ENCODE assay signal across 1 cellular context in the genomic region with DNA sequence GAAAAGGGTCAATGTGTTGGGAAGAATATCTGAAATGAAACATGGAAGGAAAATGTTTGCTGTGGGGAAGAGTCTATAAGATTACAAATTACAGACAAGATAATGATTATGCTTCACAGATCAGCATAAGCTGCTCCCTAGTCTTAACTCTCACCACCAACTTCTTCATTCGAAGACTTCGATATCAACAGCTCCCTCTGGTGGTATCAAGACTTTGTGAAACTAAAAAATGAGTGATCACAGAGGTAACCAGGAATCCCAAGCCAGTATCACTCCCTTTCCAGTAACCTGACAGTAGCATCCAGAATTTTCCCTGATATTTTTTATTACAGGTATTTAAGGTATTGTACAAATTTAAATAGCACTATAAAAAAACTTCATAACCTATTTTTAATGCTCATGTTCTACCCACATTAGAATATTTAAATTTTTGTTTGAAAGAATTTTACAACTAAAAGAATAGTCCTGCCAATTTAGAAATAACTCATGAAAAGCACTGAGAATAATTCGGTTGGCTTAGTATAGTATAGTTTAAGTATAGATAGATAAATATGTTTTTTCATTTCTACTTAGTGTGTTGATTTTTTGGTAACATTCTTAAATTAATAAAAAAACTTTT.
TF ChIP-seq lines count a peak whose summit lies in the region.

No MANE protein-coding gene starts in this region.

TF ChIP-seq in GM23338, 12 proteins besides CTCF, POLR2A, EP300 and RAD21 (continued from another document):
- TF ChIP-seq, protein P1, sequence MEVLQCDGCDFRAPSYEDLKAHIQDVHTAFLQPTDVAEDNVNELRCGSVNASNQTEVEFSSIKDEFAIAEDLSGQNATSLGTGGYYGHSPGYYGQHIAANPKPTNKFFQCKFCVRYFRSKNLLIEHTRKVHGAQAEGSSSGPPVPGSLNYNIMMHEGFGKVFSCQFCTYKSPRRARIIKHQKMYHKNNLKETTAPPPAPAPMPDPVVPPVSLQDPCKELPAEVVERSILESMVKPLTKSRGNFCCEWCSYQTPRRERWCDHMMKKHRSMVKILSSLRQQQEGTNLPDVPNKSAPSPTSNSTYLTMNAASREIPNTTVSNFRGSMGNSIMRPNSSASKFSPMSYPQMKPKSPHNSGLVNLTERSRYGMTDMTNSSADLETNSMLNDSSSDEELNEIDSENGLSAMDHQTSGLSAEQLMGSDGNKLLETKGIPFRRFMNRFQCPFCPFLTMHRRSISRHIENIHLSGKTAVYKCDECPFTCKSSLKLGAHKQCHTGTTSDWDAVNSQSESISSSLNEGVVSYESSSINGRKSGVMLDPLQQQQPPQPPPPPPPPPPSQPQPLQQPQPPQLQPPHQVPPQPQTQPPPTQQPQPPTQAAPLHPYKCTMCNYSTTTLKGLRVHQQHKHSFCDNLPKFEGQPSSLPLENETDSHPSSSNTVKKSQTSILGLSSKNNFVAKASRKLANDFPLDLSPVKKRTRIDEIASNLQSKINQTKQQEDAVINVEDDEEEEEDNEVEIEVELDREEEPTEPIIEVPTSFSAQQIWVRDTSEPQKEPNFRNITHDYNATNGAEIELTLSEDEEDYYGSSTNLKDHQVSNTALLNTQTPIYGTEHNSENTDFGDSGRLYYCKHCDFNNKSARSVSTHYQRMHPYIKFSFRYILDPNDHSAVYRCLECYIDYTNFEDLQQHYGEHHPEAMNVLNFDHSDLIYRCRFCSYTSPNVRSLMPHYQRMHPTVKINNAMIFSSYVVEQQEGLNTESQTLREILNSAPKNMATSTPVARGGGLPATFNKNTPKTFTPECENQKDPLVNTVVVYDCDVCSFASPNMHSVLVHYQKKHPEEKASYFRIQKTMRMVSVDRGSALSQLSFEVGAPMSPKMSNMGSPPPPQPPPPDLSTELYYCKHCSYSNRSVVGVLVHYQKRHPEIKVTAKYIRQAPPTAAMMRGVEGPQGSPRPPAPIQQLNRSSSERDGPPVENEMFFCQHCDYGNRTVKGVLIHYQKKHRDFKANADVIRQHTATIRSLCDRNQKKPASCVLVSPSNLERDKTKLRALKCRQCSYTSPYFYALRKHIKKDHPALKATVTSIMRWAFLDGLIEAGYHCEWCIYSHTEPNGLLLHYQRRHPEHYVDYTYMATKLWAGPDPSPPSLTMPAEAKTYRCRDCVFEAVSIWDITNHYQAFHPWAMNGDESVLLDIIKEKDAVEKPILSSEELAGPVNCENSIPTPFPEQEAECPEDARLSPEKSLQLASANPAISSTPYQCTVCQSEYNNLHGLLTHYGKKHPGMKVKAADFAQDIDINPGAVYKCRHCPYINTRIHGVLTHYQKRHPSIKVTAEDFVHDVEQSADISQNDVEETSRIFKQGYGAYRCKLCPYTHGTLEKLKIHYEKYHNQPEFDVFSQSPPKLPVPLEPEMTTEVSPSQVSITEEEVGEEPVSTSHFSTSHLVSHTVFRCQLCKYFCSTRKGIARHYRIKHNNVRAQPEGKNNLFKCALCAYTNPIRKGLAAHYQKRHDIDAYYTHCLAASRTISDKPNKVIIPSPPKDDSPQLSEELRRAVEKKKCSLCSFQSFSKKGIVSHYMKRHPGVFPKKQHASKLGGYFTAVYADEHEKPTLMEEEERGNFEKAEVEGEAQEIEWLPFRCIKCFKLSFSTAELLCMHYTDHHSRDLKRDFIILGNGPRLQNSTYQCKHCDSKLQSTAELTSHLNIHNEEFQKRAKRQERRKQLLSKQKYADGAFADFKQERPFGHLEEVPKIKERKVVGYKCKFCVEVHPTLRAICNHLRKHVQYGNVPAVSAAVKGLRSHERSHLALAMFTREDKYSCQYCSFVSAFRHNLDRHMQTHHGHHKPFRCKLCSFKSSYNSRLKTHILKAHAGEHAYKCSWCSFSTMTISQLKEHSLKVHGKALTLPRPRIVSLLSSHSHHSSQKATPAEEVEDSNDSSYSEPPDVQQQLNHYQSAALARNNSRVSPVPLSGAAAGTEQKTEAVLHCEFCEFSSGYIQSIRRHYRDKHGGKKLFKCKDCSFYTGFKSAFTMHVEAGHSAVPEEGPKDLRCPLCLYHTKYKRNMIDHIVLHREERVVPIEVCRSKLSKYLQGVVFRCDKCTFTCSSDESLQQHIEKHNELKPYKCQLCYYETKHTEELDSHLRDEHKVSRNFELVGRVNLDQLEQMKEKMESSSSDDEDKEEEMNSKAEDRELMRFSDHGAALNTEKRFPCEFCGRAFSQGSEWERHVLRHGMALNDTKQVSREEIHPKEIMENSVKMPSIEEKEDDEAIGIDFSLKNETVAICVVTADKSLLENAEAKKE (CRISPR knock-in tag; IDR thresholded peaks at IDR 0.05), result no peak
- TF ChIP-seq JUNB (IDR thresholded peaks at IDR 0.05; ENCODE audit: unreplicated experiment) (no peak), POLR2AphosphoS5 (IDR thresholded peaks at IDR 0.05; ENCODE audit: low read depth) (no peak), EZH2 (IDR thresholded peaks at IDR 0.05; ENCODE audit: low read depth, unreplicated experiment) (no peak), NANOG (IDR thresholded peaks at IDR 0.05; ENCODE audit: borderline replicate concordance) (no peak), REST (IDR thresholded peaks at IDR 0.05; ENCODE audit: unreplicated experiment) (no peak), CREB1 (CRISPR knock-in tag; IDR thresholded peaks at IDR 0.05; ENCODE audit: low read depth) (no peak), ETS1 (IDR thresholded peaks at IDR 0.05) (no peak), ZNF331 (CRISPR knock-in tag; IDR thresholded peaks at IDR 0.05; ENCODE audit: low read depth) (no peak), ZNF114 (CRISPR knock-in tag; IDR thresholded peaks at IDR 0.05) (no peak), EZH2phosphoT487 (IDR thresholded peaks at IDR 0.05; ENCODE audit: unreplicated experiment) (no peak)
